In genomic region chr15:31272558-31273257, GRCh38 we compare ENCODE assay signal across 9 cellular contexts. TPM values are rescaled to one million over a fixed set of nuclear protein-coding genes. Genes with fewer than 3 reads are reported as not detected.
DNase-seq lines count a peak whose midpoint lies in the region; ATAC-seq and TF ChIP-seq lines count a peak whose summit lies in the region.
"Had no signal": no experiment of that assay in that cellular context is flagged by ENCODE, and none has a peak within 500 bp of the region (broad histone marks: within the 10 kb centered on the region; RNA-seq: fewer than 3 reads in every experiment).

No MANE protein-coding gene starts in this region.

- H4K20me1 ChIP-seq in mammary epithelial cell (ENCODE audit: insufficient read depth, low read length) = no peaks in the 10 kb centered on the region

- 84% methylated on average over 10 of the region's 14 CpGs for WGBS in mammary epithelial cell (ENCODE audit: low coverage, missing lambda C conversion rate)
- 65 to 75% (median 70%) methylated on average over 10 to 14 of the region's 14 CpGs for WGBS in adrenal gland, 4 donors
- WGBS in urinary bladder = 80% methylated on average over 14 of the region's 14 CpGs

- H3K9ac ChIP-seq in mammary epithelial cell (ENCODE audit: insufficient read depth, low read length) = no peak overlapping the region

- H3K4me1 ChIP-seq in breast epithelium (no peaks in the 10 kb centered on the region), mammary epithelial cell (ENCODE audit: insufficient read depth, low read length) (no peaks in the 10 kb centered on the region), adrenal gland (replicated peaks in 1 of 2) (peaks cover 0 to 6% of the 10 kb centered on the region in 2 donors), urinary bladder (ENCODE audit: insufficient read depth) (no peaks in the 10 kb centered on the region)
- H3K4me1 ChIP-seq: psoas muscle had no signal

- H3K4me2 ChIP-seq in mammary epithelial cell (ENCODE audit: insufficient read depth, low read depth, low read length) = no peak overlapping the region

- ATAC-seq in HG03175 (IDR thresholded peaks at IDR 0.05; ENCODE audit: unreplicated experiment) = no peak
- ATAC-seq: psoas muscle had no signal

- TF ChIP-seq CTCF in breast epithelium (IDR thresholded peaks at IDR 0.05) (no peak), mammary epithelial cell (conservative IDR thresholded peaks at IDR 0.05 in 1 of 2, IDR thresholded peaks at IDR 0.05 in 1 of 2; ENCODE audit: extremely low read depth in 1 of 2, insufficient read depth in 1 of 2, low read depth in 1 of 2, low read length in 2 of 2) (no peak), adrenal gland (IDR thresholded peaks at IDR 0.05) (no peak)

- no peaks in the 10 kb centered on the region for H3K27me3 ChIP-seq in breast epithelium
- no peaks in the 10 kb centered on the region for H3K27me3 ChIP-seq in mammary epithelial cell (ENCODE audit: insufficient read depth, low read length)
- no peaks in the 10 kb centered on the region for H3K27me3 ChIP-seq in adrenal gland

- H2AFZ ChIP-seq in mammary epithelial cell (ENCODE audit: low read depth, low read length) = no peak overlapping the region

- BruUV-seq in mammary epithelial cell (replicated peaks; lab: Mats Ljungman, UMichigan) = no TSS peak

- peak; percentile 35 to 46 for DNase-seq in breast epithelium (ENCODE audit: low spot score in 2 of 2)
- no peak for DNase-seq in mammary epithelial cell
- peak in 5 of 7 donors; percentile 8 to 51 (median 11) for DNase-seq in adrenal gland
- DNase-seq in mucosa of gallbladder (ENCODE audit: low spot score) = peak; percentile 78
- no peak for DNase-seq in HPDE6-E6E7 (ENCODE audit: extremely low spot score)
- no peak for DNase-seq in COLO668 (lab: John Stamatoyannopoulos, UW; ENCODE audit: unreplicated experiment)

- H3K4me3 ChIP-seq in breast epithelium = no peak overlapping the region
- H3K4me3 ChIP-seq in mammary epithelial cell (replicated peaks in 1 of 3; ENCODE audit: insufficient read depth in 1 of 3, low read depth in 2 of 3, low read length in 3 of 3) = no peak overlapping the region
- H3K4me3 ChIP-seq in adrenal gland = no peak overlapping the region
- no peak overlapping the region for H3K4me3 ChIP-seq in urinary bladder (ENCODE audit: low read depth, low read length)
- H3K4me3 ChIP-seq: psoas muscle had no signal

- CTCF ChIA-PET in mammary epithelial cell (lab: Charles Lee; ENCODE audit: low non-redundant PET) = no interaction called here

- in situ Hi-C loops in mammary epithelial cell (cut with MboI; ENCODE audit: low sequenced_read_pairs in 2 of 2) = no loop called here

- intact Hi-C loops in breast epithelium (cut with DNase I; ENCODE audit: low total_unique reads) (no loop called here), mammary epithelial cell (cut with micrococcal nuclease) (no loop called here), adrenal gland (cut with DNase I) (no loop called here)

- no peaks in the 10 kb centered on the region for H3K79me2 ChIP-seq in mammary epithelial cell (ENCODE audit: insufficient read depth, low read length)

- dilution Hi-C loops in mammary epithelial cell (cut with HindIII; ENCODE audit: low sequenced_read_pairs) = no loop called here

- no peak for TF ChIP-seq POLR2A in breast epithelium (IDR thresholded peaks at IDR 0.05)
- TF ChIP-seq POLR2A in adrenal gland (IDR thresholded peaks at IDR 0.05) = no peak

- H3K9me3 ChIP-seq in breast epithelium (no peaks in the 10 kb centered on the region), mammary epithelial cell (replicated peaks; ENCODE audit: insufficient read depth, low read length) (no peaks in the 10 kb centered on the region), adrenal gland (replicated peaks in 1 of 3) (no peaks in the 10 kb centered on the region)
- H3K9me3 ChIP-seq: psoas muscle had no signal

- H3K36me3 ChIP-seq in breast epithelium (no peaks in the 10 kb centered on the region), mammary epithelial cell (ENCODE audit: insufficient read depth, low read length) (no peaks in the 10 kb centered on the region), adrenal gland (replicated peaks in 1 of 2) (no peaks in the 10 kb centered on the region), urinary bladder (ENCODE audit: insufficient read depth) (no peaks in the 10 kb centered on the region)

- H3K27ac ChIP-seq in breast epithelium = peak overlapping the region in 1 of 2 donors; percentile 36
- no peak overlapping the region for H3K27ac ChIP-seq in mammary epithelial cell (ENCODE audit: insufficient read depth, low read depth, low read length)
- H3K27ac ChIP-seq in adrenal gland = peak overlapping the region in 2 of 5 donors; percentile 41 to 49
- peak overlapping the region; percentile 49 for H3K27ac ChIP-seq in urinary bladder (ENCODE audit: low read depth)
- H3K27ac ChIP-seq: psoas muscle had no signal

RNA-seq across cellular contexts. Expression of gene KLF13, which starts 53.9 kb away (rescaled TPM):
- total RNA-seq in breast epithelium = 10 to 100 TPM; 26.3 to 52.2 (median 28.2) TPM
- total RNA-seq in mammary epithelial cell = 10 to 100 TPM; 49.8 to 62.3 TPM
- polyA plus RNA-seq in mammary epithelial cell = 25.1 TPM
- 40.5 TPM for polyA minus RNA-seq in mammary epithelial cell
- total RNA-seq in adrenal gland = 10 to 100 TPM; 19.9 to 65.9 (median 37.8) TPM
- polyA plus RNA-seq in adrenal gland = 10 to 100 TPM; 17.3 to 33.5 (median 21.0) TPM
- 86.0 TPM for total RNA-seq in mucosa of gallbladder
- total RNA-seq in urinary bladder = 24.3 TPM
- 65.0 TPM for polyA plus RNA-seq in urinary bladder

Comparison
In these comparisons a context has a peak if more than half of its experiments do, and no peak if none do; other contexts are left out.
1. DNase-seq: peak in breast epithelium (2 of 2), adrenal gland (5 of 7) and mucosa of gallbladder (single experiment); none in mammary epithelial cell (single experiment), HPDE6-E6E7 (single experiment) and COLO668 (single experiment).